ENCODE assay signal across 8 cellular contexts in the genomic region with DNA sequence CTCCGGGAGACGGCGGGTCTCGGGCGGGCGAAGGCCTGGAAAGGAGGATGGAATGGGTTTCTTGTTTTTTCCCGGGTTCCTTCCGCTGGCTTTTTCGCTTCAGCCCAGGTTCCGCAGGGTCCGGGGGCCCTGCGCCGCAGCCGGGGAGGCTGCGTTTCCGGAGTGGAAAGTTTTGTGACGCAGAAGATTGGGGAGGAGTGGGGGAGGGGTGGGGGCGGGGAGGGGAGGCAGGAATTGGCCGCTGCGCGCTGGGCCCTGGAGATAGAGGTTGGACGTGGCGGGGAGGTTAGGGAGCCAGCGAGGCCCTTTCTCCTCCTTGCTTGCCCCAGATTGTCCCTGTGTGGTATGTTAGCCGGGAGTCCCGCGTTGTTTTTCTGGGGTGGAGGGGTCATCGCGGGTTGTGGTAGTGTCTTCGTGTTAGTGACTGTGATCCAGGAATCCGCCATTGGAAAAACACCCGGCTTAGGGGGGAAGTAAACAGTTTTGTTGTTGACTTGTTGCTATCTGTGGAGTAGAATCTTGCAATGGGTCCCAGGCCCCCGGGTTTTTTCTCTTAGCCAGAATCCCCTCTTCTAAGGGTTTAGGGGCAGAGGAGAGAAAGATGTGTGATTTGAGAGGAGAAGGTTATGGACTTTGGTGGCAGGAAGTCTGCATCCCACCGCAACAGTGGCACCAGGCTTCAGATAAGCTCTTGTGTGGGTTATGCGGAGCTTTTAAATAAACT. TPM values are rescaled to one million over a fixed set of nuclear protein-coding genes. Genes with fewer than 3 reads are reported as not detected.
A peak's percentile ranks its signal among the peaks of the same experiment; 100 is the strongest.
DNase-seq lines count a peak whose midpoint lies in the region; ATAC-seq, FAIRE-seq and TF ChIP-seq lines count a peak whose summit lies in the region.

No MANE protein-coding gene starts in this region.

- H3K27me3 ChIP-seq in pancreas, result no peaks in the 10 kb centered on the region
- H3K27me3 ChIP-seq in upper lobe of right lung, result no peaks in the 10 kb centered on the region

- peaks cover 49% of the 10 kb centered on the region for H3K36me3 Mint-ChIP-seq in activated naive CD4-positive, alpha-beta T cell treated with anti-CD3 and anti-CD28 coated beads for 36 hours (ENCODE audit: low read depth)

- H3K27ac ChIP-seq in HEK293 (ENCODE audit: extremely low read depth, low read depth, low read length) (peak overlapping the region; percentile 100), pancreas (peak overlapping the region; percentile 99 to 100 (median 100)), upper lobe of right lung (peak overlapping the region; percentile 98)

- no peak for FAIRE-seq in RCC 7860 (lab: Jason Lieb, UNC)
- no peak for FAIRE-seq in pancreas (lab: Jason Lieb, UNC)

- H3K4me1 ChIP-seq in HEK293 (ENCODE audit: control insufficient read depth, insufficient read depth, low read length), result peaks cover 8% of the 10 kb centered on the region
- H3K4me1 ChIP-seq in pancreas, result peaks cover 13 to 32% (median 25%) of the 10 kb centered on the region in 3 donors
- peaks cover 12% of the 10 kb centered on the region for H3K4me1 ChIP-seq in upper lobe of right lung

- intact Hi-C loops in activated naive CD4-positive, alpha-beta T cell treated with anti-CD3 and anti-CD28 coated beads for 36 hours (cut with micrococcal nuclease), result loop anchor here (1.0 to 10.0 kb wide), 11 partner anchors 48 to 1460 kb away; partner anchors contain the start of genes ATP6AP2, CASK, CXorf38 and MED14
- intact Hi-C loops in head of caudate nucleus (cut with DNase I) (loop anchor here (10.0 kb wide), 3 partner anchors 120 to 690 kb away; partner anchors contain the start of genes CXorf38 and USP9X), pancreas (cut with DNase I) (no loop called here), upper lobe of right lung (cut with DNase I) (loop anchor here (10.0 kb wide), 1 partner anchor 110 kb away; the partner anchor contains the start of gene NYX)

- H3K9me3 ChIP-seq in HEK293 (ENCODE audit: control insufficient read depth, insufficient read depth, low read depth, low read length) (no peaks in the 10 kb centered on the region), pancreas (no peaks in the 10 kb centered on the region), upper lobe of right lung (no peaks in the 10 kb centered on the region)

- TF ChIP-seq CTCF in HEK293 (tag by site-specific recombination; IDR thresholded peaks at IDR 0.05) (no peak), pancreas (IDR thresholded peaks at IDR 0.05) (no peak), upper lobe of right lung (IDR thresholded peaks at IDR 0.05) (no peak)

- H3K27me3 Mint-ChIP-seq in activated naive CD4-positive, alpha-beta T cell treated with anti-CD3 and anti-CD28 coated beads for 36 hours (ENCODE audit: low read depth), result no peaks in the 10 kb centered on the region

- H3K36me3 ChIP-seq in HEK293 (ENCODE audit: control insufficient read depth in 2 of 2, insufficient read depth in 1 of 2, low read length in 2 of 2) (peaks cover 24 to 40% of the 10 kb centered on the region in 2 experiments), pancreas (peaks cover 0 to 16% (median 0%) of the 10 kb centered on the region in 3 donors), upper lobe of right lung (peaks cover 14% of the 10 kb centered on the region)

- H3K27ac Mint-ChIP-seq in activated naive CD4-positive, alpha-beta T cell treated with anti-CD3 and anti-CD28 coated beads for 36 hours, result peak overlapping the region; percentile 99

- peak overlapping the region; percentile 68 for H3K4me3 ChIP-seq in HEK293 (ENCODE audit: low read depth, low read length)
- H3K4me3 ChIP-seq in pancreas, result peak overlapping the region; percentile 90 to 93 (median 92)
- peak overlapping the region; percentile 59 for H3K4me3 ChIP-seq in upper lobe of right lung

- POLR2A ChIA-PET in HEK293 (lab: Yijun Ruan, JAX), result interaction anchor here (2.5 kb wide), 1 partner anchor 49 kb away, joined by 11 read pairs; no protein-coding TSS in a partner anchor

- peak; percentile 36 for DNase-seq in Daoy (ENCODE audit: low read depth)
- peak; percentile 11 for DNase-seq in RCC 7860 (ENCODE audit: low spot score)
- DNase-seq in activated naive CD4-positive, alpha-beta T cell treated with anti-CD3 and anti-CD28 coated beads for 36 hours, result peak; percentile 71
- DNase-seq in head of caudate nucleus, result peak in 24 of 42 donors; percentile 6 to 74 (median 37)
- peak; percentile 37 to 83 (median 74) for DNase-seq in pancreas
- peak; percentile 75 for DNase-seq in upper lobe of right lung
- DNase-seq in OCI-M2 (lab: John Stamatoyannopoulos, UW; ENCODE audit: unreplicated experiment), result no peak

- peak overlapping the region; percentile 92 for H3K4me3 Mint-ChIP-seq in activated naive CD4-positive, alpha-beta T cell treated with anti-CD3 and anti-CD28 coated beads for 36 hours

- peaks cover 26% of the 10 kb centered on the region for H3K4me1 Mint-ChIP-seq in activated naive CD4-positive, alpha-beta T cell treated with anti-CD3 and anti-CD28 coated beads for 36 hours (ENCODE audit: low read depth)

- H3K9me3 Mint-ChIP-seq in activated naive CD4-positive, alpha-beta T cell treated with anti-CD3 and anti-CD28 coated beads for 36 hours, result no peaks in the 10 kb centered on the region

- CTCF ChIA-PET in HEK293 (lab: Yijun Ruan, JAX), result interaction anchor here (0.6 kb wide), 2 partner anchors 133 to 683 kb away, joined by 3 to 6 read pairs; no protein-coding TSS in a partner anchor
- CTCF ChIA-PET in activated naive CD4-positive, alpha-beta T cell treated with anti-CD3 and anti-CD28 coated beads for 36 hours (lab: Charles Lee), result no interaction called here

- 0 to 1% methylated on average over 34 to 35 of the region's 35 CpGs for WGBS in pancreas, 2 donors

- ATAC-seq in pancreas (peak; percentile 42 to 50 (median 45)), upper lobe of right lung (peak; percentile 41)

TF ChIP-seq in HEK293, 187 proteins besides CTCF, POLR2A, EP300 and RAD21 (continues in another document):
- TF ChIP-seq, protein P1, sequence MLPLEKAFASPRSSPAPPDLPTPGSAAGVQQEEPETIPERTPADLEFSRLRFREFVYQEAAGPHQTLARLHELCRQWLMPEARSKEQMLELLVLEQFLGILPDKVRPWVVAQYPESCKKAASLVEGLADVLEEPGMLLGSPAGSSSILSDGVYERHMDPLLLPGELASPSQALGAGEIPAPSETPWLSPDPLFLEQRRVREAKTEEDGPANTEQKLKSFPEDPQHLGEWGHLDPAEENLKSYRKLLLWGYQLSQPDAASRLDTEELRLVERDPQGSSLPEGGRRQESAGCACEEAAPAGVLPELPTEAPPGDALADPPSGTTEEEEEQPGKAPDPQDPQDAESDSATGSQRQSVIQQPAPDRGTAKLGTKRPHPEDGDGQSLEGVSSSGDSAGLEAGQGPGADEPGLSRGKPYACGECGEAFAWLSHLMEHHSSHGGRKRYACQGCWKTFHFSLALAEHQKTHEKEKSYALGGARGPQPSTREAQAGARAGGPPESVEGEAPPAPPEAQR (tag by site-specific recombination; IDR thresholded peaks at IDR 0.05), result no peak
- no peak for TF ChIP-seq ZBTB21 (tag by site-specific recombination; IDR thresholded peaks at IDR 0.05)
- TF ChIP-seq MZF1 (tag by site-specific recombination; IDR thresholded peaks at IDR 0.05; ENCODE audit: borderline replicate concordance), result no peak
- no peak for TF ChIP-seq ZFP3 (tag by site-specific recombination; IDR thresholded peaks at IDR 0.05; ENCODE audit: low read depth)
- no peak for TF ChIP-seq ZNF354C (tag by site-specific recombination; IDR thresholded peaks at IDR 0.05; ENCODE audit: borderline replicate concordance, low read depth)
- TF ChIP-seq ZNF398 (tag by site-specific recombination; IDR thresholded peaks at IDR 0.05), result 0 out of 2 replicates have a peak, but pooled peaks have one; percentile 37
- TF ChIP-seq OSR2 (tag by site-specific recombination; IDR thresholded peaks at IDR 0.05), result no peak
- peak; percentile 65; the same call in 1 of the 2 replicates for TF ChIP-seq ZNF629 (tag by site-specific recombination; IDR thresholded peaks at IDR 0.05)
- no peak for TF ChIP-seq INSM2 (tag by site-specific recombination; IDR thresholded peaks at IDR 0.05)
- 0 out of 2 replicates have a peak, but pooled peaks have one; percentile 4 for TF ChIP-seq ZNF10 (tag by site-specific recombination; IDR thresholded peaks at IDR 0.05)
- 0 out of 2 replicates have a peak, but pooled peaks have one; percentile 8 for TF ChIP-seq SCRT1 (tag by site-specific recombination; IDR thresholded peaks at IDR 0.05; ENCODE audit: borderline replicate concordance)
- no peak for TF ChIP-seq ZNF132 (tag by site-specific recombination; IDR thresholded peaks at IDR 0.05; ENCODE audit: borderline replicate concordance)
- no peak for TF ChIP-seq TCF7L2 (IDR thresholded peaks at IDR 0.05; ENCODE audit: borderline replicate concordance, low read depth, low read length)

RNA-seq across cellular contexts. Expression of gene DDX3X, which starts 1.1 kb away (rescaled TPM):
- 181 and 219 TPM in 2 replicates for total RNA-seq in Daoy (2014; rRNA removed; shearing (Covaris generic))
- 100 to 1,000 TPM; 163 to 171 TPM for total RNA-seq in activated naive CD4-positive, alpha-beta T cell treated with anti-CD3 and anti-CD28 coated beads for 36 hours
- 100 to 1,000 TPM in 3 of 6 donors, 10 to 100 TPM in 3; 53.2 to 142 (median 102) TPM for total RNA-seq in pancreas
- polyA plus RNA-seq in pancreas, result 10 to 100 TPM; 23.2 to 72.0 TPM
- total RNA-seq in upper lobe of right lung, result 234 TPM

Comparison
In these comparisons a context has a peak if more than half of its experiments do, and no peak if none do; other contexts are left out.
1. intact Hi-C loops: an anchor here in activated naive CD4-positive, alpha-beta T cell treated with anti-CD3 and anti-CD28 coated beads for 36 hours (1.0 to 10.0 kb wide), head of caudate nucleus (10.0 kb wide) and upper lobe of right lung (10.0 kb wide); none called in pancreas.